27 cellular contexts compared by ENCODE assay signal in the genomic region with DNA sequence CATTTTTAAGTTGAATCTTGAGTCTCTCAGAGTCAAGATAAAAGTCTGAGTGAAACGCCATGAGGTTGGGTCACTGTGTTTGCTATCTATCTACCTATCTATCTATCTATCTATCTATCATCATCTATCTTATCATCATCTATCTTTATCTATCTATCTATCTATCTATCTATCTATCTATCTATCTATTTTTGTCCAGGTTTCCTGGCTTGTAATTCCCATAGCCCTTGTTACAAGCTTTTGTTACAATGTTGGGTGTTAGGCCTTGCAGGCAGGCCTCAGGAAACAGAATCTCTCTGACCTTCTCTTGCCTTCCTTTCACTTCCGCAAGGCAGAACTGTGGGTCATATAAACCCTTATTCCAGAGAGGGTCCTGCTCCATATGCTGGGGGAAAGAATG.
"Had no signal": no experiment of that assay in that cellular context is flagged by ENCODE, and none has a peak within 500 bp of the region (broad histone marks: within the 10 kb centered on the region; RNA-seq: fewer than 3 reads in every experiment).

No MANE protein-coding gene starts in this region.

- H3K4me3 Mint-ChIP-seq: naive thymus-derived CD4-positive, alpha-beta T cell; nephron; neural progenitor cell; stimulated activated effector memory CD8-positive, alpha-beta T cell treated with anti-CD3 and anti-CD28 coated beads, Interleukin-12 subunit alpha, Interleukin-12 subunit beta, amount 100 ng/mL, for 72 hours; stimulated activated naive B cell treated with anti-CD40 and anti-IgM and Interleukin-4, amounts not matched to agents 10 μg/mL and 1 μg/mL and 100 μg/mL, for 72 hours; stimulated activated naive CD8-positive, alpha-beta T cell treated with anti-CD3 and anti-CD28 coated beads, Interleukin-15, Interleukin-2, amounts not matched to agents 100 ng/mL and 50 ng/mL, for 24 hours had no signal

- H3K4me1 Mint-ChIP-seq: nephron; neural progenitor cell; stimulated activated effector memory CD8-positive, alpha-beta T cell treated with anti-CD3 and anti-CD28 coated beads, Interleukin-12 subunit alpha, Interleukin-12 subunit beta, amount 100 ng/mL, for 72 hours; stimulated activated naive B cell treated with anti-CD40 and anti-IgM and Interleukin-4, amounts not matched to agents 10 μg/mL and 1 μg/mL and 100 μg/mL, for 72 hours had no signal

- H3K9ac ChIP-seq: neural progenitor cell, parathyroid adenoma had no signal

- ATAC-seq: naive thymus-derived CD4-positive, alpha-beta T cell; psoas muscle; right cardiac atrium; right lobe of liver; stimulated activated effector memory CD8-positive, alpha-beta T cell treated with anti-CD3 and anti-CD28 coated beads, Interleukin-12 subunit alpha, Interleukin-12 subunit beta, amount 100 ng/mL, for 72 hours; stimulated activated naive B cell treated with anti-CD40 and anti-IgM and Interleukin-4, amounts not matched to agents 10 μg/mL and 1 μg/mL and 100 μg/mL, for 72 hours had no signal

- H3K36me3 Mint-ChIP-seq: stimulated activated effector memory CD8-positive, alpha-beta T cell treated with anti-CD3 and anti-CD28 coated beads, Interleukin-12 subunit alpha, Interleukin-12 subunit beta, amount 100 ng/mL, for 72 hours had no signal

- H3K9me3 ChIP-seq: ovary, thyroid gland, vagina had no signal

- H3K4me2 ChIP-seq: neural progenitor cell had no signal

- H3K27me3 ChIP-seq: neural progenitor cell, ovary, right lobe of liver, sigmoid colon, stomach, thyroid gland, tibial nerve, upper lobe of left lung, vagina had no signal

- H3K4me1 ChIP-seq: neural progenitor cell, parathyroid adenoma, psoas muscle, right lobe of liver, sigmoid colon, stomach, thyroid gland, tibial nerve, upper lobe of left lung, vagina had no signal

- DNase-seq: naive thymus-derived CD4-positive, alpha-beta T cell; occipital lobe; ovary; posterior cingulate gyrus; psoas muscle; right cardiac atrium; right lobe of liver; sigmoid colon; small intestine; stimulated activated CD4-positive, alpha-beta T cell treated with anti-CD3 and anti-CD28 coated beads, Interleukin-15, amount 100 ng/mL, for 24 hours; stimulated activated CD4-positive, alpha-beta T cell treated with anti-CD3 and anti-CD28 coated beads, Interleukin-2, amount 100 ng/mL, for 24 hours; stimulated activated CD4-positive, alpha-beta T cell treated with anti-CD3 and anti-CD28 coated beads, Interleukin-2, amount 100 ng/mL, for 48 hours; stimulated activated CD4-positive, alpha-beta T cell treated with anti-CD3 and anti-CD28 coated beads, Interleukin-4, amount 100 ng/mL, for 24 hours; stimulated activated naive B cell treated with anti-CD40 and anti-IgM and Interleukin-4, amounts not matched to agents 10 μg/mL and 1 μg/mL and 100 μg/mL, for 72 hours; stimulated activated naive CD4-positive, alpha-beta T cell treated with Interleukin-2 at 50 U/mL for 16 hours; stomach; thyroid gland; upper lobe of left lung had no signal

- H3K27ac ChIP-seq: neural progenitor cell, ovary, parathyroid adenoma, psoas muscle, right lobe of liver, sigmoid colon, stomach, thoracic aorta, thyroid gland, tibial nerve, upper lobe of left lung, vagina had no signal

- H3K27ac Mint-ChIP-seq: naive thymus-derived CD4-positive, alpha-beta T cell; nephron; neural progenitor cell; progenitor cell of endocrine pancreas; stimulated activated effector memory CD8-positive, alpha-beta T cell treated with anti-CD3 and anti-CD28 coated beads, Interleukin-12 subunit alpha, Interleukin-12 subunit beta, amount 100 ng/mL, for 72 hours; stimulated activated naive B cell treated with anti-CD40 and anti-IgM and Interleukin-4, amounts not matched to agents 10 μg/mL and 1 μg/mL and 100 μg/mL, for 72 hours; stimulated activated naive CD8-positive, alpha-beta T cell treated with anti-CD3 and anti-CD28 coated beads, Interleukin-15, Interleukin-2, amounts not matched to agents 100 ng/mL and 50 ng/mL, for 24 hours had no signal

- H2AFZ ChIP-seq: neural progenitor cell, parathyroid adenoma had no signal

- H3K27me3 Mint-ChIP-seq: naive thymus-derived CD4-positive, alpha-beta T cell; progenitor cell of endocrine pancreas; stimulated activated naive B cell treated with anti-CD40 and anti-IgM and Interleukin-4, amounts not matched to agents 10 μg/mL and 1 μg/mL and 100 μg/mL, for 72 hours; stimulated activated naive CD8-positive, alpha-beta T cell treated with anti-CD3 and anti-CD28 coated beads, Interleukin-15, Interleukin-2, amounts not matched to agents 100 ng/mL and 50 ng/mL, for 24 hours had no signal

- H3K79me2 ChIP-seq: parathyroid adenoma had no signal
